9 cellular contexts compared by ENCODE assay signal in the genomic region with DNA sequence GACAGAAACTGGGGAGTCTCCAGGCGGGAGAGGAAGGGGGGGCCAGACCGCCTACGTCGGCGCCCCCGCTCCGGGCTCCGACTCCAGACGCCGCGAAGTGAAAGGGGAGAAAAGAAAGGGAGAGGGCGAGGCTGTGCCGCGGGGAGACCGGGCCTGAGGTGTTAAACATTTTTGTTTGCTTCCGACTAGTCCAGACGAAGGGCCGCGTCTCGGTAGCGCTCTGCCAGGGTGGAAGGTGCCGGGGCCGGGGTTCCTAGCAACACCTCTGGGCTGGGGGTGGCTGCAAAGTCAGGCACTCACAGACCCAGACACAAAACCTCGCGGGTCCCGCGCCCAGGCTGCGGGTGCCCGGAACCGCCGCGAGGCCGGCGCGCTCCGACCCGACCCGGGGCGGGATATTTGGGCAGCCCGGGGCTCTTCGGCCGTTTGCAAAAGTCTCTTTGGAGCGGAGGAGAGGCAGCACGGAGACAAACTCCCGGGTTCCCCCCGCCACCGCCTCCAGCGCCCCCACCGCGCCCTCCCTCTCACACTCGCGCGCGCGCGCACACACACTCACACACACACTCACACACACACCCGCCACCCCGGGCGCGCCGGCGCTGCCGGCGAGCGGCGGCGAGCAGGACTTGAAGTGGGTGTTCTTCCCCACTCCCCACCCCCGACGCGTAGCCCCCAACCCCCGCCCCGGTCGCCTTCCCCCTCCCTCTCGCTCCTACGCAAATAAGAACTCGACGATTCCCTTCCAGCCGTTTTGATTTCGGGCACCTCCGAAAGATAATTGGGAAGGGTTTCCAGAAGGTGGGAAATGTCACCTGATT. TPM values are rescaled to one million over a fixed set of nuclear protein-coding genes. Genes with fewer than 3 reads are reported as not detected.
DNase-seq lines count a peak whose midpoint lies in the region; ATAC-seq, FAIRE-seq and TF ChIP-seq lines count a peak whose summit lies in the region.
"Had no signal": no experiment of that assay in that cellular context is flagged by ENCODE, and none has a peak within 500 bp of the region (broad histone marks: within the 10 kb centered on the region; RNA-seq: fewer than 3 reads in every experiment).

No MANE protein-coding gene starts in this region.

- H3K79me2 ChIP-seq in OCI-LY3 (ENCODE audit: low read length) (no peaks in the 10 kb centered on the region), GM12878 (ENCODE audit: control insufficient read depth, insufficient read depth, low read length) (no peaks in the 10 kb centered on the region)

- RAD21 ChIA-PET in GM12878 (lab: Charles Lee; ENCODE audit: unreplicated experiment): no interaction called here

- peak; percentile 20 for ATAC-seq in GM12878

- H4K20me1 ChIP-seq in OCI-LY3 (ENCODE audit: insufficient read depth, low read length) (no peaks in the 10 kb centered on the region), GM12878 (ENCODE audit: control insufficient read depth, insufficient read depth) (no peaks in the 10 kb centered on the region)

- no peak overlapping the region for H3K27ac ChIP-seq in OCI-LY3 (ENCODE audit: low read length)
- no peak overlapping the region for H3K27ac ChIP-seq in GM12878 (ENCODE audit: control insufficient read depth, insufficient read depth)

- peak overlapping the region; percentile 84 for H3K4me2 ChIP-seq in OCI-LY3 (ENCODE audit: low read length)
- peak overlapping the region; percentile 77 for H3K4me2 ChIP-seq in GM12878 (ENCODE audit: control insufficient read depth, insufficient read depth)

- TF ChIP-seq RAD21 in GM12878 (IDR thresholded peaks at IDR 0.05; ENCODE audit: insufficient read depth, low read depth, low read length): no peak

- H3K9me3 ChIP-seq in OCI-LY3 (ENCODE audit: insufficient read depth, low read length) (no peaks in the 10 kb centered on the region), GM12878 (replicated peaks; ENCODE audit: control insufficient read depth, insufficient read depth, low read length) (no peaks in the 10 kb centered on the region), iPS-15b (ENCODE audit: control insufficient read depth, insufficient read depth, low read length) (no peaks in the 10 kb centered on the region)

- peak overlapping the region; percentile 50 for H3K9ac ChIP-seq in OCI-LY3 (ENCODE audit: low read length)
- no peak overlapping the region for H3K9ac ChIP-seq in GM12878 (ENCODE audit: control insufficient read depth, insufficient read depth, low read length)
- peak overlapping the region; percentile 55 for H3K9ac ChIP-seq in iPS-15b (ENCODE audit: low read depth, low read length)

- BruUV-seq in GM12878 (replicated peaks; lab: Mats Ljungman, UMichigan): no TSS peak

- in situ Hi-C loops in GM12878 (cut with MboI): loop anchor here (5.0 kb wide), 1 partner anchor 747 kb away; no protein-coding TSS in a partner anchor

- intact Hi-C loops in GM12878 (cut with micrococcal nuclease; ENCODE audit: unreplicated experiment): loop anchor here (5.0 kb wide), 3 partner anchors 82 to 937 kb away; partner anchors contain the start of gene NDUFS4

- no peak for TF ChIP-seq EP300 in GM12878 (IDR thresholded peaks at IDR 0.05; ENCODE audit: borderline replicate concordance in 1 of 2, control insufficient read depth in 1 of 2, low read depth in 2 of 2, low read length in 2 of 2)

- DNase-seq in SIG-M5 treated with dmso at 0.1 percent for 504 hours (lab: John Stamatoyannopoulos, UW; ENCODE audit: unreplicated experiment): peak; percentile 35
- DNase-seq in SIG-M5 (lab: John Stamatoyannopoulos, UW): no peak
- DNase-seq in GM12878 (ENCODE audit: low read depth, low spot score): no peak
- DNase-seq in skeletal muscle cell (ENCODE audit: low read depth): no peak
- DNase-seq in pons (ENCODE audit: low spot score): no peak
- no peak for DNase-seq in NCI-H2081 (lab: John Stamatoyannopoulos, UW)

- peaks cover 23% of the 10 kb centered on the region for H3K4me1 ChIP-seq in OCI-LY3 (ENCODE audit: low read length)
- peaks cover 8% of the 10 kb centered on the region for H3K4me1 ChIP-seq in GM12878 (ENCODE audit: control insufficient read depth, insufficient read depth, low read length)
- H3K4me1 ChIP-seq in iPS-15b (ENCODE audit: control insufficient read depth, insufficient read depth, low read length): peaks cover 6% of the 10 kb centered on the region

- H2AFZ ChIP-seq in OCI-LY3 (ENCODE audit: low read depth, low read length) (peak overlapping the region; percentile 85), GM12878 (ENCODE audit: control insufficient read depth, low read depth, low read length) (no peak overlapping the region)

- H3K27me3 ChIP-seq in OCI-LY3 (ENCODE audit: low read depth, low read length) (peaks cover 46% of the 10 kb centered on the region), GM12878 (replicated peaks in 1 of 2; ENCODE audit: control insufficient read depth in 2 of 2, insufficient read depth in 2 of 2, low read length in 1 of 2) (peaks cover 4 to 19% of the 10 kb centered on the region in 2 experiments), iPS-15b (ENCODE audit: control insufficient read depth, insufficient read depth, low read length) (no peaks in the 10 kb centered on the region)

- CTCF ChIA-PET in GM12878 (lab: Yijun Ruan, JAX): interaction anchor here (2.2 to 5.9 kb wide), 2 partner anchors 749 to 755 kb away, joined by 14 to 38 read pairs; no protein-coding TSS in a partner anchor

- SMC1A ChIA-PET in GM12878 (lab: Charles Lee; ENCODE audit: uncharacterized antibody, unreplicated experiment): no interaction called here

- WGBS in GM12878 (ENCODE audit: insufficient coverage, insufficient replicate concordance, low lambda C conversion rate, missing lambda C conversion rate): 1% methylated on average over 55 of the region's 80 CpGs

- H3K36me3 ChIP-seq in OCI-LY3 (replicated peaks; ENCODE audit: low read depth, low read length) (no peaks in the 10 kb centered on the region), GM12878 (ENCODE audit: control insufficient read depth in 2 of 2, insufficient read depth in 2 of 2, low read length in 1 of 2) (no peaks in the 10 kb centered on the region), iPS-15b (ENCODE audit: control insufficient read depth, insufficient read depth, low read length) (peaks cover 7% of the 10 kb centered on the region)

- no peak for FAIRE-seq in GM12878 (lab: Jason Lieb, UNC)
- FAIRE-seq: G401.6 had no signal

- TF ChIP-seq POLR2A in GM12878 (IDR thresholded peaks at IDR 0.05; ENCODE audit: low read depth, low read length): no peak

- peak overlapping the region; percentile 78 for H3K4me3 ChIP-seq in OCI-LY3 (ENCODE audit: low read length)
- peak overlapping the region; percentile 63 for H3K4me3 ChIP-seq in GM12878
- peak overlapping the region; percentile 57 for H3K4me3 ChIP-seq in iPS-15b (ENCODE audit: low read depth, low read length)
- peak overlapping the region; percentile 63 for H3K4me3 ChIP-seq in skeletal muscle cell (ENCODE audit: low read depth, low read length)

- POLR2A ChIA-PET in GM12878 (lab: Charles Lee): no interaction called here

- no peak for TF ChIP-seq CTCF in OCI-LY3 (IDR thresholded peaks at IDR 0.05; ENCODE audit: low read depth, low read length)
- TF ChIP-seq CTCF in GM12878 (IDR thresholded peaks at IDR 0.05 in 2 of 3, conservative IDR thresholded peaks at IDR 0.05 in 1 of 3; ENCODE audit: control insufficient read depth in 2 of 3, extremely low read depth in 1 of 3, insufficient read depth in 1 of 3, low read depth in 3 of 3, low read length in 3 of 3): no peak

TF ChIP-seq in GM12878, 131 proteins besides CTCF, POLR2A, EP300 and RAD21:
- no peak for TF ChIP-seq ETV6 (conservative IDR thresholded peaks at IDR 0.05 in 1 of 2, IDR thresholded peaks at IDR 0.05 in 1 of 2; ENCODE audit: borderline replicate concordance in 1 of 2, low read depth in 1 of 2)
- peak; percentile 83 for TF ChIP-seq SUZ12 (IDR thresholded peaks at IDR 0.05; ENCODE audit: unreplicated experiment)
- 0 out of 3 replicates have a peak, but pooled peaks of 1 of the 2 experiments have one; percentile 13 for TF ChIP-seq EGR1 (IDR thresholded peaks at IDR 0.05; ENCODE audit: borderline replicate concordance in 1 of 2, low read depth in 2 of 2, low read length in 2 of 2)

RNA-seq across cellular contexts. Expression of gene FST, which starts 0.6 kb away (rescaled TPM):
- not detected in 2 replicates for total RNA-seq in GM12878 (2013; cell fraction: nucleolus; rRNA removed)
- total RNA-seq in GM12878 (2014; rRNA removed) (not detected in 2 replicates), GM12878 (2014; rRNA removed; fragmentation: Illumina TruSeq; extraction: Trizol) (not detected in 2 replicates), GM12878 (2021) (0.23 and 0.43 TPM in 2 replicates)
- polyA plus RNA-seq in GM12878 (2011; ENCODE audit: low read depth): not detected
- polyA plus RNA-seq in GM12878 (2011; rRNA removed) (not detected in 2 replicates), GM12878 (2014; fragmentation: Illumina TruSeq; extraction: Trizol) (not detected in 2 replicates), GM12878 (2014; fragmentation: Nextera tagmentation; extraction: Ambion mirVana) (not detected), GM12878 (2014; rRNA removed) (not detected in 2 replicates), GM12878 (2016; fragmentation: Nextera tagmentation; extraction: Ambion mirVana) (not detected)
- not detected in 2 replicates for polyA plus RNA-seq in GM12878 (2011; cell fraction: cytosol; rRNA removed)
- polyA plus RNA-seq in GM12878 (2011; cell fraction: nucleus; rRNA removed): not detected in 2 replicates
- polyA plus RNA-seq in GM12878 (2012): not detected in 2 replicates
- not detected in 2 replicates for polyA minus RNA-seq in GM12878 (2011; rRNA and poly(A)+ RNA removed)
- polyA minus RNA-seq in GM12878 (2011; cell fraction: cytosol; rRNA and poly(A)+ RNA removed): not detected in 2 replicates
- polyA minus RNA-seq in GM12878 (2011; cell fraction: nucleus; rRNA and poly(A)+ RNA removed): not detected in 2 replicates
